In genomic region chr9:35606726-35607125, GRCh38 we compare ENCODE assay signal across 14 cellular contexts. TPM values are rescaled to one million over a fixed set of nuclear protein-coding genes. Genes with fewer than 3 reads are reported as not detected.
DNase-seq lines count a peak whose midpoint lies in the region; ATAC-seq, FAIRE-seq and TF ChIP-seq lines count a peak whose summit lies in the region.
"Had no signal": no experiment of that assay in that cellular context is flagged by ENCODE, and none has a peak within 500 bp of the region (broad histone marks: within the 10 kb centered on the region; RNA-seq: fewer than 3 reads in every experiment).

No MANE protein-coding gene starts in this region.

- no peak for TF ChIP-seq CTCF in kidney (IDR thresholded peaks at IDR 0.05; ENCODE audit: borderline replicate concordance, extremely low read depth, insufficient read depth)

- H3K9ac ChIP-seq in kidney (ENCODE audit: low read length in 2 of 2): peak overlapping the region; percentile 33 to 80

- peaks cover 0 to 12% of the 10 kb centered on the region in 2 donors for H3K36me3 ChIP-seq in kidney (ENCODE audit: control insufficient read depth in 1 of 2, insufficient read depth in 2 of 2, low read length in 2 of 2)
- H3K36me3 ChIP-seq: BE2C had no signal

- no peaks in the 10 kb centered on the region for H3K9me3 Mint-ChIP-seq in activated naive CD4-positive, alpha-beta T cell treated with anti-CD3 and anti-CD28 coated beads, Interleukin-2, amount 10 ng/mL, durations not matched to agents 7 days and 5 days
- H3K9me3 Mint-ChIP-seq in activated naive CD4-positive, alpha-beta T cell treated with anti-CD3 and anti-CD28 coated beads, Interleukin-2, amount 50 U/mL, for 72 hours: peaks cover 0 to 8% of the 10 kb centered on the region in 2 donors
- H3K9me3 Mint-ChIP-seq in activated CD4-positive, alpha-beta memory T cell treated with anti-CD3 and anti-CD28 coated beads for 36 hours: no peaks in the 10 kb centered on the region
- H3K9me3 Mint-ChIP-seq in stimulated activated naive B cell treated with anti-CD40 and anti-IgM and Interleukin-4, amounts not matched to agents 10 μg/mL and 1 μg/mL and 100 μg/mL, for 72 hours: peaks cover 0 to 3% of the 10 kb centered on the region in 2 donors

- no peak overlapping the region for H3K27ac ChIP-seq in kidney (ENCODE audit: low read depth in 2 of 2, low read length in 2 of 2)

- peaks cover 22% of the 10 kb centered on the region for H3K36me3 Mint-ChIP-seq in activated naive CD4-positive, alpha-beta T cell treated with anti-CD3 and anti-CD28 coated beads, Interleukin-2, amount 10 ng/mL, durations not matched to agents 7 days and 5 days
- H3K36me3 Mint-ChIP-seq in activated naive CD4-positive, alpha-beta T cell treated with anti-CD3 and anti-CD28 coated beads, Interleukin-2, amount 50 U/mL, for 72 hours: peaks cover 15 to 22% of the 10 kb centered on the region in 2 donors
- H3K36me3 Mint-ChIP-seq in activated CD4-positive, alpha-beta memory T cell treated with anti-CD3 and anti-CD28 coated beads for 36 hours: peaks cover 8% of the 10 kb centered on the region
- peaks cover 24 to 33% of the 10 kb centered on the region in 2 donors for H3K36me3 Mint-ChIP-seq in stimulated activated naive B cell treated with anti-CD40 and anti-IgM and Interleukin-4, amounts not matched to agents 10 μg/mL and 1 μg/mL and 100 μg/mL, for 72 hours

- intact Hi-C loops in activated CD4-positive, alpha-beta memory T cell treated with anti-CD3 and anti-CD28 coated beads for 36 hours (cut with micrococcal nuclease): loop anchor here (10.0 kb wide), 1 partner anchor 278 kb away; no protein-coding TSS in a partner anchor
- intact Hi-C loops in kidney (cut with DNase I): no loop called here

- ATAC-seq in activated naive CD4-positive, alpha-beta T cell treated with anti-CD3 and anti-CD28 coated beads, Interleukin-2, amount 50 U/mL, for 72 hours: no peak
- ATAC-seq in stimulated activated naive B cell treated with anti-CD40 and anti-IgM and Interleukin-4, amounts not matched to agents 10 μg/mL and 1 μg/mL and 100 μg/mL, for 72 hours (replicated peaks): no peak
- ATAC-seq in GM18498 (IDR thresholded peaks at IDR 0.05; ENCODE audit: unreplicated experiment) (no peak), GM21381 (IDR thresholded peaks at IDR 0.05; ENCODE audit: unreplicated experiment) (no peak)

- POLR2A ChIA-PET in activated CD4-positive, alpha-beta memory T cell treated with anti-CD3 and anti-CD28 coated beads for 36 hours (lab: Charles Lee): interaction anchor here (0.8 kb wide), 1 partner anchor 13 kb away, joined by 6 read pairs; no protein-coding TSS in a partner anchor

- no peaks in the 10 kb centered on the region for H3K9me3 ChIP-seq in kidney (ENCODE audit: control insufficient read depth in 1 of 2, low read length in 2 of 2)
- H3K9me3 ChIP-seq: BE2C, transverse colon had no signal

- no peak for DNase-seq in activated naive CD4-positive, alpha-beta T cell treated with anti-CD3 and anti-CD28 coated beads, Interleukin-2, amount 10 ng/mL, durations not matched to agents 7 days and 5 days
- no peak for DNase-seq in activated naive CD4-positive, alpha-beta T cell treated with anti-CD3 and anti-CD28 coated beads, Interleukin-2, amount 50 U/mL, for 72 hours (ENCODE audit: low spot score in 2 of 2)
- no peak for DNase-seq in activated CD4-positive, alpha-beta memory T cell treated with anti-CD3 and anti-CD28 coated beads for 36 hours
- DNase-seq in kidney: no peak
- no peak for DNase-seq in stimulated activated naive B cell treated with anti-CD40 and anti-IgM and Interleukin-4, amounts not matched to agents 10 μg/mL and 1 μg/mL and 100 μg/mL, for 72 hours
- no peak for DNase-seq in HK-2 (ENCODE audit: unreplicated experiment)
- DNase-seq: BE2C; effector memory CD4-positive, alpha-beta T cell; NCI-H1694; stimulated activated CD4-positive, alpha-beta T cell treated with anti-CD3 and anti-CD28 coated beads, Interleukin-4, amount 100 ng/mL, for 4 hours; transverse colon had no signal

- H3K27ac Mint-ChIP-seq in activated naive CD4-positive, alpha-beta T cell treated with anti-CD3 and anti-CD28 coated beads, Interleukin-2, amount 10 ng/mL, durations not matched to agents 7 days and 5 days: no peak overlapping the region
- no peak overlapping the region for H3K27ac Mint-ChIP-seq in activated naive CD4-positive, alpha-beta T cell treated with anti-CD3 and anti-CD28 coated beads, Interleukin-2, amount 50 U/mL, for 72 hours
- no peak overlapping the region for H3K27ac Mint-ChIP-seq in activated CD4-positive, alpha-beta memory T cell treated with anti-CD3 and anti-CD28 coated beads for 36 hours
- H3K27ac Mint-ChIP-seq in stimulated activated naive B cell treated with anti-CD40 and anti-IgM and Interleukin-4, amounts not matched to agents 10 μg/mL and 1 μg/mL and 100 μg/mL, for 72 hours: peak overlapping the region; percentile 56

- peaks cover 44% of the 10 kb centered on the region for H3K4me1 Mint-ChIP-seq in activated naive CD4-positive, alpha-beta T cell treated with anti-CD3 and anti-CD28 coated beads, Interleukin-2, amount 10 ng/mL, durations not matched to agents 7 days and 5 days
- peaks cover 32% of the 10 kb centered on the region for H3K4me1 Mint-ChIP-seq in activated CD4-positive, alpha-beta memory T cell treated with anti-CD3 and anti-CD28 coated beads for 36 hours (ENCODE audit: low read depth)
- H3K4me1 Mint-ChIP-seq in stimulated activated naive B cell treated with anti-CD40 and anti-IgM and Interleukin-4, amounts not matched to agents 10 μg/mL and 1 μg/mL and 100 μg/mL, for 72 hours: peaks cover 37 to 68% of the 10 kb centered on the region in 2 donors

- CTCF ChIA-PET in activated naive CD4-positive, alpha-beta T cell treated with anti-CD3 and anti-CD28 coated beads, Interleukin-2, amount 10 ng/mL, durations not matched to agents 7 days and 5 days (lab: Charles Lee): no interaction called here
- CTCF ChIA-PET in activated CD4-positive, alpha-beta memory T cell treated with anti-CD3 and anti-CD28 coated beads for 36 hours (lab: Charles Lee): interaction anchor here (1.4 to 2.1 kb wide), 2 partner anchors 11 to 40 kb away, joined by 5 to 8 read pairs; partner anchors contain the start of gene CD72

- H3K27me3 Mint-ChIP-seq in activated naive CD4-positive, alpha-beta T cell treated with anti-CD3 and anti-CD28 coated beads, Interleukin-2, amount 10 ng/mL, durations not matched to agents 7 days and 5 days: no peaks in the 10 kb centered on the region
- no peaks in the 10 kb centered on the region for H3K27me3 Mint-ChIP-seq in activated CD4-positive, alpha-beta memory T cell treated with anti-CD3 and anti-CD28 coated beads for 36 hours
- H3K27me3 Mint-ChIP-seq in stimulated activated naive B cell treated with anti-CD40 and anti-IgM and Interleukin-4, amounts not matched to agents 10 μg/mL and 1 μg/mL and 100 μg/mL, for 72 hours: no peaks in the 10 kb centered on the region

- no peak overlapping the region for H3K4me3 ChIP-seq in kidney (ENCODE audit: low read length in 2 of 2)

- peaks cover 12% of the 10 kb centered on the region in 2 donors for H3K4me1 ChIP-seq in kidney (ENCODE audit: control insufficient read depth in 1 of 2, insufficient read depth in 1 of 2, low read depth in 1 of 2, low read length in 2 of 2)
- H3K4me1 ChIP-seq: BE2C had no signal

- H3K4me3 Mint-ChIP-seq in activated naive CD4-positive, alpha-beta T cell treated with anti-CD3 and anti-CD28 coated beads, Interleukin-2, amount 10 ng/mL, durations not matched to agents 7 days and 5 days: peak overlapping the region; percentile 17
- peak overlapping the region; percentile 1 for H3K4me3 Mint-ChIP-seq in activated CD4-positive, alpha-beta memory T cell treated with anti-CD3 and anti-CD28 coated beads for 36 hours
- H3K4me3 Mint-ChIP-seq in stimulated activated naive B cell treated with anti-CD40 and anti-IgM and Interleukin-4, amounts not matched to agents 10 μg/mL and 1 μg/mL and 100 μg/mL, for 72 hours: peak overlapping the region; percentile 9 to 45

- FAIRE-seq in kidney (lab: Jason Lieb, UNC): no peak

RNA-seq across cellular contexts. Expression of gene TESK1, which starts 1.7 kb away (rescaled TPM):
- total RNA-seq in activated naive CD4-positive, alpha-beta T cell treated with anti-CD3 and anti-CD28 coated beads, Interleukin-2, amount 50 U/mL, for 72 hours: 10 to 100 TPM; 19.4 to 61.3 TPM
- total RNA-seq in activated CD4-positive, alpha-beta memory T cell treated with anti-CD3 and anti-CD28 coated beads for 36 hours: 10 to 100 TPM; 31.0 to 34.7 TPM
- total RNA-seq in kidney: 35.8 TPM
- polyA plus RNA-seq in kidney (ENCODE audit: insufficient read depth, low read depth, low replicate concordance): 34.6 TPM

RNA-seq across cellular contexts. Expression of gene CD72, which starts 11.5 kb away (rescaled TPM):
- 10 to 100 TPM; 11.1 to 16.7 TPM for total RNA-seq in activated naive CD4-positive, alpha-beta T cell treated with anti-CD3 and anti-CD28 coated beads, Interleukin-2, amount 50 U/mL, for 72 hours
- total RNA-seq in activated CD4-positive, alpha-beta memory T cell treated with anti-CD3 and anti-CD28 coated beads for 36 hours: 1 to 10 TPM; 9.4 to 9.8 TPM
- total RNA-seq in kidney: 7.1 TPM
- 2.3 TPM for polyA plus RNA-seq in kidney (ENCODE audit: insufficient read depth, low read depth, low replicate concordance)

RNA-seq across cellular contexts. Expression of gene SIT1, which starts 44.0 kb away (rescaled TPM):
- 100 to 1,000 TPM in 1 of 2 donors, 10 to 100 TPM in 1; 67.8 to 122 TPM for total RNA-seq in activated naive CD4-positive, alpha-beta T cell treated with anti-CD3 and anti-CD28 coated beads, Interleukin-2, amount 50 U/mL, for 72 hours
- total RNA-seq in activated CD4-positive, alpha-beta memory T cell treated with anti-CD3 and anti-CD28 coated beads for 36 hours: 10 to 100 TPM; 74.6 to 75.8 TPM
- 3.1 TPM for total RNA-seq in kidney
- 0.32 TPM for polyA plus RNA-seq in kidney (ENCODE audit: insufficient read depth, low read depth, low replicate concordance)
- total RNA-seq: myocyte had no signal

RNA-seq across cellular contexts. Expression of gene RMRP, which starts 51.1 kb away (rescaled TPM):
- total RNA-seq in activated naive CD4-positive, alpha-beta T cell treated with anti-CD3 and anti-CD28 coated beads, Interleukin-2, amount 50 U/mL, for 72 hours: 1,000 to 10,000 TPM; 3,566 to 7,483 TPM
- total RNA-seq in activated CD4-positive, alpha-beta memory T cell treated with anti-CD3 and anti-CD28 coated beads for 36 hours: over 10,000 TPM; 10,694 to 13,592 TPM
- total RNA-seq in kidney: 36,256 TPM
- not detected for polyA plus RNA-seq in kidney (ENCODE audit: insufficient read depth, low read depth, low replicate concordance)

RNA-seq across cellular contexts. Expression of gene CCDC107, which starts 51.4 kb away (rescaled TPM):
- total RNA-seq in activated naive CD4-positive, alpha-beta T cell treated with anti-CD3 and anti-CD28 coated beads, Interleukin-2, amount 50 U/mL, for 72 hours: 10 to 100 TPM; 10.2 to 24.4 TPM
- 10 to 100 TPM; 15.0 to 15.7 TPM for total RNA-seq in activated CD4-positive, alpha-beta memory T cell treated with anti-CD3 and anti-CD28 coated beads for 36 hours
- total RNA-seq in kidney: 26.8 TPM
- polyA plus RNA-seq in kidney (ENCODE audit: insufficient read depth, low read depth, low replicate concordance): 52.3 TPM

Comparison
In these comparisons a context has a peak if more than half of its experiments do, and no peak if none do; other contexts are left out.
1. RNA of gene SIT1, which starts 44.0 kb away (total RNA-seq): 67.8 to 122 TPM in activated naive CD4-positive, alpha-beta T cell treated with anti-CD3 and anti-CD28 coated beads, Interleukin-2, amount 50 U/mL, for 72 hours and 74.6 to 75.8 TPM in activated CD4-positive, alpha-beta memory T cell treated with anti-CD3 and anti-CD28 coated beads for 36 hours; 3.1 TPM in kidney (single experiment); every median in the first group is over 10 times any median in the second.
2. Peak in every context shown above with its lines, with median percentiles within 50 percentile points of each other: H3K4me3 Mint-ChIP-seq.